In genomic region chr3:184584001-184584891, GRCh38 we compare ENCODE assay signal across 9 cellular contexts. TPM values are rescaled to one million over a fixed set of nuclear protein-coding genes. Genes with fewer than 3 reads are reported as not detected.
DNase-seq lines count a peak whose midpoint lies in the region; ATAC-seq and TF ChIP-seq lines count a peak whose summit lies in the region.
"Had no signal": no experiment of that assay in that cellular context is flagged by ENCODE, and none has a peak within 500 bp of the region (broad histone marks: within the 10 kb centered on the region; RNA-seq: fewer than 3 reads in every experiment).

No MANE protein-coding gene starts in this region.

- H3K4me1 ChIP-seq in testis, result peaks cover 10% of the 10 kb centered on the region

- H3K4me3 ChIP-seq in astrocyte of the spinal cord (ENCODE audit: low read depth, low read length) (peak overlapping the region; percentile 27), testis (peak overlapping the region; percentile 42 to 60)

- WGBS in testis, 2 donors, result 33 to 45% methylated on average over 10 to 43 of the region's 43 CpGs

- no peaks in the 10 kb centered on the region for H3K9me3 ChIP-seq in testis

- peak; percentile 45 for TF ChIP-seq CTCF in astrocyte of the spinal cord (IDR thresholded peaks at IDR 0.05; ENCODE audit: low read depth, low read length)
- TF ChIP-seq CTCF in testis (IDR thresholded peaks at IDR 0.05), result no peak
- no peak for TF ChIP-seq CTCF in GM13976 (IDR thresholded peaks at IDR 0.05; ENCODE audit: borderline replicate concordance, control extremely low read depth, extremely low read depth, insufficient read depth, missing control alignments)

- no peaks in the 10 kb centered on the region for H3K36me3 ChIP-seq in testis (ENCODE audit: low read depth, missing control alignments)

- DNase-seq in NCI-H748 (lab: John Stamatoyannopoulos, UW; ENCODE audit: unreplicated experiment), result peak; percentile 50
- DNase-seq in NCI-H748 treated with DMSO at 0.1 percent for 48 hours (lab: John Stamatoyannopoulos, UW), result no peak
- DNase-seq in astrocyte of the spinal cord (ENCODE audit: low read depth, low spot score), result no peak
- DNase-seq in left colon, result peak in 1 of 2 donors; percentile 47
- DNase-seq in testis, result no peak
- no peak for DNase-seq in amniotic stem cell (lab: John Stamatoyannopoulos, UW)
- DNase-seq in GM13976 (ENCODE audit: low spot score), result no peak

- in situ Hi-C loops in astrocyte of the spinal cord (cut with HindIII; ENCODE audit: low sequenced_read_pairs) (no loop called here), GM13976 (cut with MboI; ENCODE audit: low sequenced_read_pairs, unreplicated experiment) (no loop called here)

- intact Hi-C loops in left colon (cut with DNase I, micrococcal nuclease) (no loop called here), testis (cut with DNase I; ENCODE audit: low total_unique reads) (no loop called here)

- ATAC-seq in left colon, result peak; percentile 13
- no peak for ATAC-seq in HG03095 (IDR thresholded peaks at IDR 0.05; ENCODE audit: unreplicated experiment)

- H3K27me3 ChIP-seq in testis, result no peaks in the 10 kb centered on the region

- no peak for TF ChIP-seq POLR2A in testis (IDR thresholded peaks at IDR 0.05)

- no peak overlapping the region for H3K27ac ChIP-seq in testis

RNA-seq across cellular contexts. Expression of gene EPHB3, which starts 22.7 kb away (rescaled TPM):
- total RNA-seq in left colon, result 10 to 100 TPM; 29.2 to 32.9 TPM
- total RNA-seq in testis, result 1 to 10 TPM; 2.0 to 2.3 TPM
- polyA plus RNA-seq in testis (ENCODE audit: insufficient read depth, low read depth, low replicate concordance), result 2.6 TPM
- polyA plus RNA-seq: IgD-negative memory B cell had no signal

Comparison
In these comparisons a context has a peak if more than half of its experiments do, and no peak if none do; other contexts are left out.
1. RNA of gene EPHB3, which starts 22.7 kb away (total RNA-seq): 29.2 to 32.9 TPM in left colon; 2.0 to 2.3 TPM in testis; every median in the first group is over 4 times any median in the second.